Comparison of ENCODE assay signal across 13 cellular contexts in the genomic region with DNA sequence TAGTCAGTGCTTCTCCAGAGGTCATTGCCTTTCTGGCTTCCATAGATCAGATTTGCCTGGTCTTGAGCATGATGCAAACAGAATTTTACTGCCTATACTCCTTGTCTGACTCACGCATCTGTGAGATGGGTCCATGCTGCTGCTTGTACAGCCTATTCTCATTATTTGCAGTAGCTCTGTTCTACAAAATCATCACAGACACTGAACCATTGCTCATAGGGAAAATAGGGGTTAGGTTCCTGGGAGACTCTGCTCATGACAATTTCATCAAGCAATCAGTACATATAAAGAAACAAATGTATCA. TPM values are rescaled to one million over a fixed set of nuclear protein-coding genes. Genes with fewer than 3 reads are reported as not detected.
A peak's percentile ranks its signal among the peaks of the same experiment; 100 is the strongest.
DNase-seq lines count a peak whose midpoint lies in the region; ATAC-seq, FAIRE-seq and TF ChIP-seq lines count a peak whose summit lies in the region.
"Had no signal": no experiment of that assay in that cellular context is flagged by ENCODE, and none has a peak within 500 bp of the region (broad histone marks: within the 10 kb centered on the region; RNA-seq: fewer than 3 reads in every experiment).

No MANE protein-coding gene starts in this region.

- H2BK12ac ChIP-seq in neuronal stem cell (ENCODE audit: low read length) = no peak overlapping the region

- POLR2A ChIA-PET in PC-3 (lab: Charles Lee; ENCODE audit: unreplicated experiment) = no interaction called here
- POLR2A ChIA-PET in K562 (lab: Yijun Ruan, JAX) = interaction anchor here (2.1 kb wide), 1 partner anchor 10 kb away, joined by 4 read pairs; no protein-coding TSS in a partner anchor

- TF ChIP-seq POLR2A in K562 (conservative IDR thresholded peaks at IDR 0.05) = no peak
- TF ChIP-seq POLR2A in GM12892 (IDR thresholded peaks at IDR 0.05; ENCODE audit: low read depth, low read length) = no peak

- WGBS in K562 (ENCODE audit: insufficient coverage, low coverage, missing lambda C conversion rate) = 17% methylated on average over 1 of the region's 1 CpG
- WGBS in neuronal stem cell (ENCODE audit: extremely low coverage in 2 of 2, insufficient read length in 2 of 2, insufficient replicate concordance in 1 of 2), 2 donors = no CpG with 5 or more reads among the region's 1 CpG

- H2AK5ac ChIP-seq in neuronal stem cell (ENCODE audit: low read depth, low read length) = no peak overlapping the region

- H2BK120ac ChIP-seq in neuronal stem cell (ENCODE audit: low read depth, low read length) = no peak overlapping the region

- H3K4me1 ChIP-seq in KMS-11 (ENCODE audit: low read depth, poor library complexity, severe bottlenecking) (peaks cover 5% of the 10 kb centered on the region), PC-3 (ENCODE audit: insufficient read depth, low read length) (peaks cover 4% of the 10 kb centered on the region; the same call in 1 of the 2 replicates), K562 (replicated peaks in 1 of 2; ENCODE audit: control insufficient read depth in 2 of 2, insufficient read depth in 2 of 2, low read length in 2 of 2) (peaks cover 0 to 3% of the 10 kb centered on the region in 2 experiments; a peak in 2 of 5 replicates), neuronal stem cell (ENCODE audit: control insufficient read depth in 2 of 2, insufficient read depth in 1 of 2, low read depth in 1 of 2, low read length in 2 of 2) (peaks cover 1 to 3% of the 10 kb centered on the region in 2 donors)

- ATAC-seq in PC-3 = peak; percentile 51; the same call in 1 of the 2 replicates
- ATAC-seq in K562 = peak; percentile 27
- no peak for ATAC-seq in GM21619 (IDR thresholded peaks at IDR 0.05; ENCODE audit: unreplicated experiment)
- no peak for ATAC-seq in GM18519 (IDR thresholded peaks at IDR 0.05; ENCODE audit: low FRiP score, unreplicated experiment)
- ATAC-seq in HG03469 (IDR thresholded peaks at IDR 0.05; ENCODE audit: unreplicated experiment) = no peak

- FAIRE-seq in K562 (lab: Jason Lieb, UNC) (no peak), GM12892 (lab: Jason Lieb, UNC) (no peak)

- H3K4ac ChIP-seq in neuronal stem cell (ENCODE audit: low read length) = no peak overlapping the region

- no peaks in the 10 kb centered on the region for H3K79me1 ChIP-seq in neuronal stem cell (ENCODE audit: low read depth, low read length)

- no peak overlapping the region for H2BK5ac ChIP-seq in neuronal stem cell (ENCODE audit: low read length)

- 0 out of 2 replicates have a peak overlapping the region, but pooled peaks have one; percentile 88 for H2AFZ ChIP-seq in KMS-11 (ENCODE audit: low read depth)
- H2AFZ ChIP-seq in PC-3 (ENCODE audit: low read length) = peak overlapping the region; percentile 76; the same call in 1 of the 2 replicates
- no peak overlapping the region for H2AFZ ChIP-seq in K562 (ENCODE audit: low read depth, low read length)
- peak overlapping the region; percentile 8 for H2AFZ ChIP-seq in neuronal stem cell (ENCODE audit: low read length)
- H2AFZ ChIP-seq: GM23338 had no signal

- H3K79me2 ChIP-seq in KMS-11 (ENCODE audit: insufficient read depth, low read depth) (no peaks in the 10 kb centered on the region), PC-3 (ENCODE audit: low read length) (no peaks in the 10 kb centered on the region), K562 (ENCODE audit: control insufficient read depth, insufficient read depth, low read length) (no peaks in the 10 kb centered on the region)

- BruUV-seq in PC-3 (replicated peaks; lab: Mats Ljungman, UMichigan) (no TSS peak), K562 (replicated peaks; lab: Mats Ljungman, UMichigan) (no TSS peak)

- H3K9ac ChIP-seq in KMS-11 = no peak overlapping the region
- no peak overlapping the region for H3K9ac ChIP-seq in PC-3 (ENCODE audit: low read length)
- no peak overlapping the region for H3K9ac ChIP-seq in K562 (ENCODE audit: insufficient read depth in 1 of 2, low read depth in 2 of 2, low read length in 2 of 2)
- H3K9ac ChIP-seq in neuronal stem cell (ENCODE audit: low read depth, low read length, poor library complexity) = no peak overlapping the region
- H3K9ac ChIP-seq: SK-N-SH had no signal

- H3F3A ChIP-seq in PC-3 (ENCODE audit: low read length, unreplicated experiment) = no peaks in the 10 kb centered on the region

- intact Hi-C loops in PC-3 (cut with micrococcal nuclease) (loop anchor here (2.0 to 5.0 kb wide), 3 partner anchors 193 to 729 kb away; no protein-coding TSS in a partner anchor), K562 (cut with micrococcal nuclease) (loop anchor here (2.0 to 10.0 kb wide), 2 partner anchors 245 to 403 kb away; no protein-coding TSS in a partner anchor)

- no peak overlapping the region for H3K14ac ChIP-seq in neuronal stem cell (ENCODE audit: low read length)

- TF ChIP-seq CTCF in KMS-11 (conservative IDR thresholded peaks at IDR 0.05; ENCODE audit: low read depth, low read length) (no peak), PC-3 (conservative IDR thresholded peaks at IDR 0.05; ENCODE audit: low read depth, low read length) (no peak), K562 (IDR thresholded peaks at IDR 0.05 in 2 of 3, conservative IDR thresholded peaks at IDR 0.05 in 1 of 3; ENCODE audit: insufficient read depth in 2 of 3, low read depth in 1 of 3, low read length in 3 of 3) (no peak)

- in situ Hi-C loops in K562 (cut with MboI) = loop anchor here (5.0 kb wide), 1 partner anchor 352 kb away; no protein-coding TSS in a partner anchor

- no peaks in the 10 kb centered on the region for H3K36me3 ChIP-seq in KMS-11 (ENCODE audit: insufficient read depth)
- no peaks in the 10 kb centered on the region; the same call in 1 of the 2 replicates for H3K36me3 ChIP-seq in PC-3 (ENCODE audit: low read depth, low read length)
- H3K36me3 ChIP-seq in K562 (ENCODE audit: control insufficient read depth, insufficient read depth, low read length) = no peaks in the 10 kb centered on the region
- H3K36me3 ChIP-seq in neuronal stem cell (replicated peaks in 1 of 2; ENCODE audit: control insufficient read depth in 2 of 2, insufficient read depth in 2 of 2, low read length in 2 of 2) = no peaks in the 10 kb centered on the region

- no peak overlapping the region for H2BK15ac ChIP-seq in neuronal stem cell (ENCODE audit: low read length)

- H3K27ac ChIP-seq in KMS-11 (no peak overlapping the region), PC-3 (ENCODE audit: low read length) (no peak overlapping the region), K562 (ENCODE audit: extremely low read depth, low read depth, low read length) (no peak overlapping the region), neuronal stem cell (replicated peaks; ENCODE audit: low read length) (no peak overlapping the region)

- no peak overlapping the region for H4K91ac ChIP-seq in neuronal stem cell (ENCODE audit: low read depth, low read length, poor library complexity)

- no peak overlapping the region for H3K23ac ChIP-seq in neuronal stem cell (ENCODE audit: low read depth, low read length, poor library complexity)

- no peaks in the 10 kb centered on the region for H3K9me1 ChIP-seq in K562 (ENCODE audit: control insufficient read depth, insufficient read depth, low read length)

- no peaks in the 10 kb centered on the region for H3K27me3 ChIP-seq in KMS-11 (ENCODE audit: insufficient read depth, low read depth)
- H3K27me3 ChIP-seq in PC-3 (ENCODE audit: low read length) = no peaks in the 10 kb centered on the region
- H3K27me3 ChIP-seq in K562 (ENCODE audit: control insufficient read depth in 2 of 2, insufficient read depth in 2 of 2, low read length in 2 of 2) = no peaks in the 10 kb centered on the region
- H3K27me3 ChIP-seq in neuronal stem cell (ENCODE audit: control insufficient read depth in 3 of 3, insufficient read depth in 3 of 3, low read depth in 1 of 3, low read length in 3 of 3) = no peaks in the 10 kb centered on the region

- CTCF ChIA-PET in PC-3 (lab: Charles Lee) = interaction anchor here (0.6 to 1.0 kb wide), 5 partner anchors 104 to 729 kb away, joined by 3 to 9 read pairs (median 3); no protein-coding TSS in a partner anchor
- CTCF ChIA-PET in K562 (lab: Yijun Ruan, JAX; ENCODE audit: low intra/inter-chr PET ratio) = interaction anchor here (0.6 to 3.7 kb wide), 7 partner anchors 94 to 729 kb away, joined by 3 to 63 read pairs (median 3); no protein-coding TSS in a partner anchor

- H3K4me3 ChIP-seq in KMS-11 (IDR thresholded peaks at IDR 0.05; ENCODE audit: insufficient read depth, low read depth, low read length) (no peak overlapping the region), PC-3 (ENCODE audit: low read length) (no peak overlapping the region), K562 (no peak overlapping the region), neuronal stem cell (ENCODE audit: low read length in 2 of 2) (no peak overlapping the region)
- H3K4me3 ChIP-seq: GM23338 had no signal

- H3K4me2 ChIP-seq in KMS-11 = no peak overlapping the region
- peak overlapping the region; percentile 65 for H3K4me2 ChIP-seq in PC-3 (ENCODE audit: low read length)
- H3K4me2 ChIP-seq in K562 (ENCODE audit: insufficient read depth, low read length) = no peak overlapping the region
- no peak overlapping the region for H3K4me2 ChIP-seq in neuronal stem cell (ENCODE audit: insufficient read depth, low read length, poor library complexity, severe bottlenecking)
- H3K4me2 ChIP-seq: GM23338 had no signal

- DNase-seq in PC-3 = peak; percentile 15
- no peak for DNase-seq in K562 (ENCODE audit: extremely low read depth in 1 of 4, low spot score in 3 of 4)
- DNase-seq in neuronal stem cell (ENCODE audit: low spot score) = no peak
- no peak for DNase-seq in GM12892 (ENCODE audit: insufficient read length)
- DNase-seq: NCI-H2081 treated with DMSO at 0.1 percent for 48 hours, NCI-H524 treated with DMSO at 0.1 percent for 48 hours, SIG-M5 had no signal

- no peak for TF ChIP-seq RAD21 in K562 (CRISPR knock-in tag; conservative IDR thresholded peaks at IDR 0.05 in 1 of 2, IDR thresholded peaks at IDR 0.05 in 1 of 2)

- H3K9me3 ChIP-seq in PC-3 (ENCODE audit: low read length) (no peaks in the 10 kb centered on the region), K562 (replicated peaks; ENCODE audit: control insufficient read depth, insufficient read depth, low read depth, low read length) (no peaks in the 10 kb centered on the region), neuronal stem cell (replicated peaks in 1 of 2; ENCODE audit: control insufficient read depth in 2 of 2, insufficient read depth in 1 of 2, low read depth in 1 of 2, low read length in 2 of 2) (no peaks in the 10 kb centered on the region)
- H3K9me3 ChIP-seq: SK-N-SH had no signal

- TF ChIP-seq EP300 in K562 (IDR thresholded peaks at IDR 0.05; ENCODE audit: low read length) = no peak

- H4K8ac ChIP-seq in neuronal stem cell (ENCODE audit: low read depth, low read length) = no peak overlapping the region

- no peaks in the 10 kb centered on the region for H3K9me2 ChIP-seq in PC-3 (replicated peaks; ENCODE audit: low read length)
- H3K9me2 ChIP-seq: SK-N-SH had no signal

- H4K20me1 ChIP-seq in KMS-11 (ENCODE audit: insufficient read depth) (no peaks in the 10 kb centered on the region), PC-3 (ENCODE audit: low read length) (no peaks in the 10 kb centered on the region), K562 (replicated peaks; ENCODE audit: control insufficient read depth, insufficient read depth, low read length) (no peaks in the 10 kb centered on the region)

- H3K18ac ChIP-seq in neuronal stem cell (ENCODE audit: low read length) = no peak overlapping the region

RNA-seq across cellular contexts. Expression of a gene that starts 7.4 kb away (rescaled TPM):
- total RNA-seq in PC-3 (2014; rRNA removed) = 9.3 and 18.1 TPM in 2 replicates
- 58.2 and 65.5 TPM in 2 replicates for total RNA-seq in K562 (2011; cell fraction: chromatin; rRNA removed; ENCODE audit: low replicate concordance)
- 39.9 and 41.2 TPM in 2 replicates for total RNA-seq in K562 (2011; cell fraction: nucleolus; rRNA removed)
- total RNA-seq in K562 (2011; cell fraction: nucleoplasm; rRNA removed) = 52.9 and 82.7 TPM in 2 replicates
- 10.2 and 19.6 TPM in 2 replicates for total RNA-seq in K562 (2014; rRNA removed)
- total RNA-seq in K562 (2014; rRNA removed; fragmentation: Illumina TruSeq; extraction: Trizol) = 13.8 and 15.2 TPM in 2 replicates
- total RNA-seq in K562 (2015; rRNA removed; fragmentation: Illumina TruSeq; extraction: Trizol) = 16.0 and 17.5 TPM in 2 replicates
- total RNA-seq in K562 (2021) = 44.7 and 45.6 TPM in 2 replicates
- 17.1 and 37.9 TPM in 2 replicates for polyA plus RNA-seq in K562 (2011; rRNA removed)
- 15.4 and 27.7 TPM in 2 replicates for polyA plus RNA-seq in K562 (2011; cell fraction: cytosol; rRNA removed)
- 24.4 and 31.2 TPM in 2 replicates for polyA plus RNA-seq in K562 (2011; cell fraction: nucleus; rRNA removed)
- polyA plus RNA-seq in K562 (2012) = 20.5 and 29.6 TPM in 2 replicates
- polyA plus RNA-seq in K562 (2014; fragmentation: Illumina TruSeq; extraction: Trizol) = 26.9 and 27.4 TPM in 2 replicates
- polyA plus RNA-seq in K562 (2014; fragmentation: Nextera tagmentation; extraction: Ambion mirVana) = 1 to 10 TPM; 7.1 to 8.8 TPM
- polyA plus RNA-seq in K562 (2014; rRNA removed) = 15.8 and 18.7 TPM in 2 replicates
- 30.2 and 46.2 TPM in 2 replicates for polyA minus RNA-seq in K562 (2011; rRNA and poly(A)+ RNA removed)
- 19.4 and 34.7 TPM in 2 replicates for polyA minus RNA-seq in K562 (2011; cell fraction: cytosol; rRNA and poly(A)+ RNA removed)
- 24.1 and 55.8 TPM in 2 replicates for polyA minus RNA-seq in K562 (2011; cell fraction: nucleus; rRNA and poly(A)+ RNA removed)
- polyA plus RNA-seq in neuronal stem cell (2013, experiment 1 of 2) = 18.4 TPM
- polyA plus RNA-seq in neuronal stem cell (2013, experiment 2 of 2) = 19.4 TPM
- polyA plus RNA-seq in GM12892 (2012; ENCODE audit: missing spikeins) = 13.1 TPM

Comparison
In these comparisons a context has a peak if more than half of its experiments do, and no peak if none do; other contexts are left out.
1. ATAC-seq: peak in PC-3 (single experiment) and K562 (single experiment); none in GM21619 (single experiment), GM18519 (single experiment) and HG03469 (single experiment).